In genomic region chr14:49581961-49582210, GRCh38 we compare ENCODE assay signal across 11 cellular contexts. TPM values are rescaled to one million over a fixed set of nuclear protein-coding genes. Genes with fewer than 3 reads are reported as not detected.
A peak's percentile ranks its signal among the peaks of the same experiment; 100 is the strongest.
DNase-seq lines count a peak whose midpoint lies in the region; ATAC-seq, FAIRE-seq and TF ChIP-seq lines count a peak whose summit lies in the region.
"Had no signal": no experiment of that assay in that cellular context is flagged by ENCODE, and none has a peak within 500 bp of the region (broad histone marks: within the 10 kb centered on the region; RNA-seq: fewer than 3 reads in every experiment).

No MANE protein-coding gene starts in this region.

- RAD21 ChIA-PET in HCT116 (lab: Charles Lee; ENCODE audit: low non-redundant PET in 1 of 2, low total read pairs in 2 of 2, uncharacterized antibody in 2 of 2, unreplicated experiment in 2 of 2) = no interaction called here

- intact Hi-C loops in CD4-positive, alpha-beta T cell (cut with DNase I, micrococcal nuclease) = loop anchor here in 1 of 2 experiments (10.0 kb wide), 1 partner anchor 733 kb away; the partner anchor contains the start of genes DMAC2L and L2HGDH
- intact Hi-C loops in HCT116 (cut with micrococcal nuclease) = no loop called here

- no peaks in the 10 kb centered on the region for H3K9me3 Mint-ChIP-seq in CD4-positive, alpha-beta T cell
- peaks cover 2% of the 10 kb centered on the region for H3K9me3 Mint-ChIP-seq in astrocyte (ENCODE audit: unreplicated experiment)

- H3K27ac Mint-ChIP-seq in CD4-positive, alpha-beta T cell = peak overlapping the region; percentile 99
- peak overlapping the region; percentile 50 for H3K27ac Mint-ChIP-seq in astrocyte (ENCODE audit: unreplicated experiment)

- H3K4me3 ChIP-seq in HCT116 (replicated peaks in 1 of 2; ENCODE audit: low read depth in 1 of 2, low read length in 2 of 2) = no peak overlapping the region
- no peak overlapping the region for H3K4me3 ChIP-seq in astrocyte (ENCODE audit: insufficient read depth, low read depth, low read length)

- H3K36me3 ChIP-seq in HCT116 (ENCODE audit: control insufficient read depth in 1 of 2, insufficient read depth in 2 of 2, low read length in 2 of 2) (peaks cover 19 to 43% of the 10 kb centered on the region in 2 experiments; a peak in 3 of 4 replicates), astrocyte (ENCODE audit: insufficient read depth, low read length) (peaks cover 34% of the 10 kb centered on the region)

- peaks cover 8 to 46% of the 10 kb centered on the region in 2 experiments for H3K4me1 ChIP-seq in HCT116 (ENCODE audit: control insufficient read depth in 1 of 2, insufficient read depth in 2 of 2, low read length in 2 of 2)
- peaks cover 8% of the 10 kb centered on the region for H3K4me1 ChIP-seq in astrocyte (ENCODE audit: insufficient read depth, low read length)

- H3K9me3 ChIP-seq in CD4-positive, alpha-beta T cell (ENCODE audit: control insufficient read depth, low read length) = no peaks in the 10 kb centered on the region
- H3K9me3 ChIP-seq in HCT116 (ENCODE audit: control insufficient read depth in 1 of 2, insufficient read depth in 1 of 2, low read depth in 1 of 2, low read length in 2 of 2) (no peaks in the 10 kb centered on the region), astrocyte (ENCODE audit: insufficient read depth, low read depth, low read length) (no peaks in the 10 kb centered on the region)

- H3K36me3 Mint-ChIP-seq in CD4-positive, alpha-beta T cell (ENCODE audit: low read depth) = peaks cover 85% of the 10 kb centered on the region
- peaks cover 26% of the 10 kb centered on the region for H3K36me3 Mint-ChIP-seq in astrocyte (ENCODE audit: low read depth, unreplicated experiment)

- no peak for TF ChIP-seq CTCF in CD4-positive, alpha-beta T cell (IDR thresholded peaks at IDR 0.05)
- TF ChIP-seq CTCF in HCT116 (IDR thresholded peaks at IDR 0.05 in 2 of 3, conservative IDR thresholded peaks at IDR 0.05 in 1 of 3; ENCODE audit: borderline replicate concordance in 1 of 3, insufficient read depth in 1 of 3, low read depth in 2 of 3, low read length in 2 of 3) (no peak), astrocyte (IDR thresholded peaks at IDR 0.05; ENCODE audit: insufficient read depth, low read depth, low read length) (no peak), D721Med (IDR thresholded peaks at IDR 0.05; ENCODE audit: insufficient read depth, missing control alignments) (no peak)

- DNase-seq in CD4-positive, alpha-beta T cell = no peak
- DNase-seq in HCT116 (ENCODE audit: low read depth, low spot score) = no peak
- DNase-seq in astrocyte (ENCODE audit: low read depth) = no peak
- no peak for DNase-seq in NCI-H774 (lab: John Stamatoyannopoulos, UW)
- no peak for DNase-seq in D721Med (ENCODE audit: insufficient read length, low spot score)
- DNase-seq: anterior cingulate cortex; left ventricle myocardium superior; NCI-H1694 treated with DMSO at 0.1 percent for 48 hours; NK-92 treated with Interleukin-12 subunit alpha and Interleukin-12 subunit beta, amount 100 ng/mL, for 24 hours; occipital lobe had no signal

- H3K79me2 ChIP-seq in HCT116 (ENCODE audit: insufficient read depth, low read length) (peaks cover 87% of the 10 kb centered on the region), astrocyte (ENCODE audit: insufficient read depth, low read length) (peaks cover 71% of the 10 kb centered on the region)

- TF ChIP-seq POLR2A in HCT116 (IDR thresholded peaks at IDR 0.05; ENCODE audit: borderline replicate concordance, extremely low read depth, insufficient read depth, insufficient read length) = no peak

- H3K4me2 ChIP-seq in HCT116 (ENCODE audit: low read length) (no peak overlapping the region), astrocyte (ENCODE audit: low read length) (peak overlapping the region; percentile 6)

- H3K4me1 Mint-ChIP-seq in CD4-positive, alpha-beta T cell (ENCODE audit: low read depth) = peaks cover 76% of the 10 kb centered on the region
- peaks cover 37% of the 10 kb centered on the region for H3K4me1 Mint-ChIP-seq in astrocyte (ENCODE audit: low read depth, unreplicated experiment)

- FAIRE-seq in astrocyte (lab: Jason Lieb, UNC) (no peak), D721Med (lab: Jason Lieb, UNC) (no peak)

- H4K20me1 ChIP-seq in HCT116 (ENCODE audit: insufficient read depth) = peaks cover 29% of the 10 kb centered on the region; the same call in 1 of the 2 replicates
- H4K20me1 ChIP-seq in astrocyte (ENCODE audit: insufficient read depth, low read length) = peaks cover 78% of the 10 kb centered on the region

- H3K4me3 Mint-ChIP-seq in CD4-positive, alpha-beta T cell = peak overlapping the region; percentile 27
- peak overlapping the region; percentile 93 for H3K4me3 Mint-ChIP-seq in astrocyte (ENCODE audit: unreplicated experiment)

- H3K9ac ChIP-seq in HCT116 (ENCODE audit: low read length) (peak overlapping the region; percentile 27; the same call in 1 of the 2 replicates), astrocyte (ENCODE audit: low read length) (no peak overlapping the region)

- H3K27me3 ChIP-seq in CD4-positive, alpha-beta T cell (ENCODE audit: control insufficient read depth, insufficient read depth, low read length) = no peaks in the 10 kb centered on the region
- H3K27me3 ChIP-seq in HCT116 (ENCODE audit: insufficient read depth, low read length) = no peaks in the 10 kb centered on the region
- H3K27me3 ChIP-seq in astrocyte (ENCODE audit: insufficient read depth, low read length) = no peaks in the 10 kb centered on the region

- H3K27ac ChIP-seq in CD4-positive, alpha-beta T cell (ENCODE audit: low read depth, low read length) = no peak overlapping the region
- peak overlapping the region; percentile 11; the same call in 1 of the 2 replicates for H3K27ac ChIP-seq in HCT116 (ENCODE audit: low read depth, low read length)
- H3K27ac ChIP-seq in astrocyte (ENCODE audit: low read depth, low read length) = no peak overlapping the region

- ATAC-seq in CD4-positive, alpha-beta T cell (ENCODE audit: poor library complexity) = no peak
- ATAC-seq in HCT116 = no peak; the same call in 1 of the 2 replicates
- ATAC-seq in HG03039 (IDR thresholded peaks at IDR 0.05; ENCODE audit: unreplicated experiment) = no peak
- ATAC-seq: left ventricle myocardium superior had no signal

- BruUV-seq in HCT116 (replicated peaks; lab: Mats Ljungman, UMichigan) = no TSS peak

- peaks cover 10% of the 10 kb centered on the region for H3K27me3 Mint-ChIP-seq in CD4-positive, alpha-beta T cell
- H3K27me3 Mint-ChIP-seq in astrocyte (ENCODE audit: low read depth, unreplicated experiment) = no peaks in the 10 kb centered on the region

- H2AFZ ChIP-seq in HCT116 (ENCODE audit: low read depth, low read length, poor library complexity, severe bottlenecking) (no peak overlapping the region), astrocyte (ENCODE audit: low read depth, low read length) (no peak overlapping the region)

- TF ChIP-seq RAD21 in HCT116 (IDR thresholded peaks at IDR 0.05; ENCODE audit: low read depth) = no peak

- POLR2A ChIA-PET in CD4-positive, alpha-beta T cell (lab: Charles Lee) = interaction anchor here (0.6 kb wide), 1 partner anchor 557 kb away, joined by 3 read pairs; no protein-coding TSS in a partner anchor
- POLR2A ChIA-PET in HCT116 (lab: Charles Lee) = interaction anchor here (0.9 kb wide), 1 partner anchor 15 kb away, joined by 3 read pairs; no protein-coding TSS in a partner anchor

- no peaks in the 10 kb centered on the region for H3K9me2 ChIP-seq in HCT116 (ENCODE audit: insufficient read depth)

- CTCF ChIA-PET in CD4-positive, alpha-beta T cell (lab: Charles Lee) = interaction anchor here (0.6 kb wide), 1 partner anchor 280 kb away, joined by 3 read pairs; no protein-coding TSS in a partner anchor
- CTCF ChIA-PET in HCT116 (lab: Charles Lee) = interaction anchor here (0.7 kb wide), 1 partner anchor 64 kb away, joined by 3 read pairs; no protein-coding TSS in a partner anchor

TF ChIP-seq in HCT116, 20 proteins besides CTCF, POLR2A, EP300 and RAD21:
- peak; percentile 16; the same call in 1 of the 2 replicates for TF ChIP-seq JUND (IDR thresholded peaks at IDR 0.05)
- no peak for TF ChIP-seq YY1 (IDR thresholded peaks at IDR 0.05; ENCODE audit: extremely low read depth, insufficient replicate concordance, low read depth, low read length)

RNA-seq across cellular contexts. Expression of gene RPS29, which starts 4.3 kb away (rescaled TPM):
- total RNA-seq in CD4-positive, alpha-beta T cell = 1,000 to 10,000 TPM; 3,356 to 3,996 TPM
- 1,825 TPM for total RNA-seq in HCT116 (2021; ENCODE audit: unreplicated experiment)
- polyA plus RNA-seq in HCT116 (2012) = 5,659 and 7,428 TPM in 2 replicates
- total RNA-seq in astrocyte = 1,089 and 1,231 TPM in 2 replicates

RNA-seq across cellular contexts. Expression of gene LRR1, which starts 16.9 kb away (rescaled TPM):
- total RNA-seq in CD4-positive, alpha-beta T cell = 1 to 10 TPM; 3.2 to 5.8 TPM
- total RNA-seq in HCT116 (2021; ENCODE audit: unreplicated experiment) = 34.6 TPM
- 13.1 and 20.6 TPM in 2 replicates for polyA plus RNA-seq in HCT116 (2012)
- 9.9 and 10.0 TPM in 2 replicates for total RNA-seq in astrocyte

RNA-seq across cellular contexts. Expression of gene RPL36AL, which starts 38.5 kb away (rescaled TPM):
- total RNA-seq in CD4-positive, alpha-beta T cell = 100 to 1,000 TPM; 339 to 370 TPM
- total RNA-seq in HCT116 (2021; ENCODE audit: unreplicated experiment) (212 TPM), astrocyte (166 and 194 TPM in 2 replicates)
- polyA plus RNA-seq in HCT116 (2012) = 349 and 403 TPM in 2 replicates

RNA-seq across cellular contexts. Expression of gene MGAT2, which starts 38.7 kb away (rescaled TPM):
- 10 to 100 TPM; 15.0 to 15.1 TPM for total RNA-seq in CD4-positive, alpha-beta T cell
- total RNA-seq in HCT116 (2021; ENCODE audit: unreplicated experiment) (22.9 TPM), astrocyte (55.5 and 56.0 TPM in 2 replicates)
- polyA plus RNA-seq in HCT116 (2012) = 8.5 and 12.1 TPM in 2 replicates

RNA-seq across cellular contexts. Expression of gene DNAAF2, which starts 53.2 kb away (rescaled TPM):
- 1 to 10 TPM; 7.5 to 8.0 TPM for total RNA-seq in CD4-positive, alpha-beta T cell
- total RNA-seq in HCT116 (2021; ENCODE audit: unreplicated experiment) (13.7 TPM), astrocyte (8.7 and 10.7 TPM in 2 replicates)
- polyA plus RNA-seq in HCT116 (2012) = 6.0 and 6.9 TPM in 2 replicates
